ENCODE assay signal across 8 cellular contexts in genomic region chr3:99686955-99687612, GRCh38. TPM values are rescaled to one million over a fixed set of nuclear protein-coding genes. Genes with fewer than 3 reads are reported as not detected.
DNase-seq lines count a peak whose midpoint lies in the region; ATAC-seq, FAIRE-seq and TF ChIP-seq lines count a peak whose summit lies in the region.

No MANE protein-coding gene starts in this region.

- WGBS in K562 (ENCODE audit: insufficient coverage, low coverage, missing lambda C conversion rate): 2% methylated on average over 8 of the region's 8 CpGs

- peak; percentile 77 for FAIRE-seq in K562 (lab: Jason Lieb, UNC)
- peak; percentile 80 for FAIRE-seq in keratinocyte (lab: Jason Lieb, UNC)

- H3K36me3 ChIP-seq in Panc1 (ENCODE audit: control insufficient read depth, insufficient read depth, low read length): no peaks in the 10 kb centered on the region
- H3K36me3 ChIP-seq in K562 (ENCODE audit: control insufficient read depth, insufficient read depth, low read length): no peaks in the 10 kb centered on the region
- no peaks in the 10 kb centered on the region for H3K36me3 ChIP-seq in keratinocyte (ENCODE audit: control insufficient read depth in 2 of 2, extremely low read depth in 1 of 2, insufficient read depth in 2 of 2, low read length in 2 of 2)

- peaks cover 5% of the 10 kb centered on the region for H3K27me3 Mint-ChIP-seq in activated T-helper 1 cell treated with anti-CD3 and anti-CD28 coated beads, Interleukin-12 subunit alpha, Interleukin-12 subunit beta, Interleukin-2, Interleukin-4 antibody, amounts not matched to agents 30 ng/mL and 10 ng/mL and 1 ng/mL, durations not matched to agents 14 hours and 24 hours and 36 hours (ENCODE audit: insufficient read depth)

- intact Hi-C loops in Panc1 (cut with micrococcal nuclease; ENCODE audit: unreplicated experiment) (loop anchor here (2.0 to 5.0 kb wide), 2 partner anchors 188 to 665 kb away; no protein-coding TSS in a partner anchor), K562 (cut with micrococcal nuclease) (no loop called here)
- intact Hi-C loops in activated T-helper 1 cell treated with anti-CD3 and anti-CD28 coated beads, Interleukin-12 subunit alpha, Interleukin-12 subunit beta, Interleukin-2, Interleukin-4 antibody, amounts not matched to agents 30 ng/mL and 10 ng/mL and 1 ng/mL, durations not matched to agents 14 hours and 24 hours and 36 hours (cut with micrococcal nuclease): loop anchor here (1.0 to 5.0 kb wide), 2 partner anchors 188 to 665 kb away; no protein-coding TSS in a partner anchor

- H4K20me1 ChIP-seq in K562 (replicated peaks; ENCODE audit: control insufficient read depth, insufficient read depth, low read length): no peaks in the 10 kb centered on the region
- no peaks in the 10 kb centered on the region for H4K20me1 ChIP-seq in keratinocyte (ENCODE audit: control insufficient read depth, extremely low read depth, insufficient read depth, low read length)

- H3K4me1 ChIP-seq in Panc1 (ENCODE audit: control insufficient read depth, insufficient read depth, low read length) (no peaks in the 10 kb centered on the region), K562 (replicated peaks in 1 of 2; ENCODE audit: control insufficient read depth in 2 of 2, insufficient read depth in 2 of 2, low read length in 2 of 2) (no peaks in the 10 kb centered on the region), keratinocyte (ENCODE audit: control insufficient read depth, extremely low read depth, insufficient read depth, low read length) (no peaks in the 10 kb centered on the region)

- in situ Hi-C loops in Panc1 (cut with HindIII; ENCODE audit: low pct_unique_long_range_greater_than_20kb, low sequenced_read_pairs): no loop called here
- in situ Hi-C loops in K562 (cut with MboI): no loop called here

- H3K27ac ChIP-seq in Panc1 (ENCODE audit: low read length) (no peak overlapping the region), K562 (ENCODE audit: extremely low read depth, low read depth, low read length) (no peak overlapping the region), keratinocyte (ENCODE audit: control insufficient read depth, insufficient read depth, low read length) (no peak overlapping the region)

- H3K27me3 ChIP-seq in Panc1 (ENCODE audit: control insufficient read depth, insufficient read depth, low read length) (peaks cover 13% of the 10 kb centered on the region), K562 (ENCODE audit: control insufficient read depth in 2 of 2, insufficient read depth in 2 of 2, low read length in 2 of 2) (no peaks in the 10 kb centered on the region), keratinocyte (ENCODE audit: control insufficient read depth, extremely low read depth, insufficient read depth, low read length) (no peaks in the 10 kb centered on the region)

- no peaks in the 10 kb centered on the region for H3K9me3 ChIP-seq in Panc1 (ENCODE audit: control insufficient read depth, insufficient read depth, low read depth, low read length)
- no peaks in the 10 kb centered on the region for H3K9me3 ChIP-seq in K562 (replicated peaks; ENCODE audit: control insufficient read depth, insufficient read depth, low read depth, low read length)
- H3K9me3 ChIP-seq in keratinocyte (ENCODE audit: control insufficient read depth, low read depth, low read length): no peaks in the 10 kb centered on the region

- TF ChIP-seq EP300 in K562 (IDR thresholded peaks at IDR 0.05; ENCODE audit: low read length): no peak

- dilution Hi-C loops in keratinocyte (cut with MboI; ENCODE audit: extremely low pct_ligation_motif_present, low sequenced_read_pairs): no loop called here

- H3K27ac Mint-ChIP-seq in activated T-helper 1 cell treated with anti-CD3 and anti-CD28 coated beads, Interleukin-12 subunit alpha, Interleukin-12 subunit beta, Interleukin-2, Interleukin-4 antibody, amounts not matched to agents 30 ng/mL and 10 ng/mL and 1 ng/mL, durations not matched to agents 14 hours and 24 hours and 36 hours: no peak overlapping the region

- H3K4me2 ChIP-seq in K562 (ENCODE audit: insufficient read depth, low read length): no peak overlapping the region
- no peak overlapping the region for H3K4me2 ChIP-seq in keratinocyte (ENCODE audit: control insufficient read depth, extremely low read depth, insufficient read depth, low read depth, low read length)

- peak; percentile 75 for ATAC-seq in GM18498 (IDR thresholded peaks at IDR 0.05; ENCODE audit: unreplicated experiment)
- peak; percentile 52 for ATAC-seq in HG03280 (IDR thresholded peaks at IDR 0.05; ENCODE audit: unreplicated experiment)
- ATAC-seq in Panc1: peak; percentile 84
- peak; percentile 80 for ATAC-seq in K562

- POLR2A ChIA-PET in Panc1 (lab: Charles Lee): no interaction called here
- POLR2A ChIA-PET in K562 (lab: Yijun Ruan, JAX): no interaction called here

- H3K4me3 Mint-ChIP-seq in activated T-helper 1 cell treated with anti-CD3 and anti-CD28 coated beads, Interleukin-12 subunit alpha, Interleukin-12 subunit beta, Interleukin-2, Interleukin-4 antibody, amounts not matched to agents 30 ng/mL and 10 ng/mL and 1 ng/mL, durations not matched to agents 14 hours and 24 hours and 36 hours: no peak overlapping the region

- H3K9ac ChIP-seq in K562 (ENCODE audit: insufficient read depth in 1 of 2, low read depth in 2 of 2, low read length in 2 of 2): no peak overlapping the region
- H3K9ac ChIP-seq in keratinocyte (ENCODE audit: control insufficient read depth, extremely low read depth, insufficient read depth, low read length): no peak overlapping the region

- CTCF ChIA-PET in Panc1 (lab: Charles Lee): interaction anchor here (0.7 kb wide), 1 partner anchor 63 kb away, joined by 3 read pairs; no protein-coding TSS in a partner anchor
- CTCF ChIA-PET in K562 (lab: Yijun Ruan, JAX; ENCODE audit: low intra/inter-chr PET ratio): interaction anchor here (1.0 to 1.1 kb wide), 2 partner anchors 869 to 1648 kb away, joined by 4 read pairs; no protein-coding TSS in a partner anchor

- H2AFZ ChIP-seq in K562 (ENCODE audit: low read depth, low read length) (no peak overlapping the region), keratinocyte (ENCODE audit: control insufficient read depth, low read length) (no peak overlapping the region)

- TF ChIP-seq POLR2A in K562 (conservative IDR thresholded peaks at IDR 0.05): no peak

- peak in 1 of 2 experiments; percentile 53; a peak in 3 of 4 replicates for TF ChIP-seq RAD21 in K562 (CRISPR knock-in tag; conservative IDR thresholded peaks at IDR 0.05 in 1 of 2, IDR thresholded peaks at IDR 0.05 in 1 of 2)

- no peaks in the 10 kb centered on the region for H3K4me1 Mint-ChIP-seq in activated T-helper 1 cell treated with anti-CD3 and anti-CD28 coated beads, Interleukin-12 subunit alpha, Interleukin-12 subunit beta, Interleukin-2, Interleukin-4 antibody, amounts not matched to agents 30 ng/mL and 10 ng/mL and 1 ng/mL, durations not matched to agents 14 hours and 24 hours and 36 hours (ENCODE audit: low read depth)

- H3K9me1 ChIP-seq in K562 (ENCODE audit: control insufficient read depth, insufficient read depth, low read length) (no peaks in the 10 kb centered on the region), keratinocyte (ENCODE audit: control insufficient read depth, extremely low read depth, insufficient read depth, low read length) (no peaks in the 10 kb centered on the region)

- BruUV-seq in Panc1 (replicated peaks; lab: Mats Ljungman, UMichigan) (no TSS peak), K562 (replicated peaks; lab: Mats Ljungman, UMichigan) (no TSS peak)

- TF ChIP-seq CTCF in AG09319 (IDR thresholded peaks at IDR 0.05; ENCODE audit: low read depth, low read length) (peak; percentile 57), Panc1 (IDR thresholded peaks at IDR 0.05) (peak; percentile 91), K562 (IDR thresholded peaks at IDR 0.05 in 2 of 3, conservative IDR thresholded peaks at IDR 0.05 in 1 of 3; ENCODE audit: insufficient read depth in 2 of 3, low read depth in 1 of 3, low read length in 3 of 3) (peak; percentile 46 to 68 (median 62); a peak in 5 of 6 replicates), keratinocyte (optimal IDR thresholded peaks at IDR 0.05 in 1 of 3, IDR thresholded peaks at IDR 0.05 in 1 of 3, conservative IDR thresholded peaks at IDR 0.05 in 1 of 3; ENCODE audit: extremely low read depth in 1 of 3, insufficient read depth in 2 of 3, low read length in 3 of 3) (peak; percentile 65 to 69 (median 68))

- no peaks in the 10 kb centered on the region for H3K79me2 ChIP-seq in K562 (ENCODE audit: control insufficient read depth, insufficient read depth, low read length)
- H3K79me2 ChIP-seq in keratinocyte (ENCODE audit: control insufficient read depth, insufficient read depth, low read length): peaks cover 26% of the 10 kb centered on the region

- H3K9me3 Mint-ChIP-seq in activated T-helper 1 cell treated with anti-CD3 and anti-CD28 coated beads, Interleukin-12 subunit alpha, Interleukin-12 subunit beta, Interleukin-2, Interleukin-4 antibody, amounts not matched to agents 30 ng/mL and 10 ng/mL and 1 ng/mL, durations not matched to agents 14 hours and 24 hours and 36 hours: no peaks in the 10 kb centered on the region

- DNase-seq in AG09319 (ENCODE audit: extremely low read depth, low read depth): peak; percentile 28
- peak; percentile 39 for DNase-seq in Panc1 (ENCODE audit: low read depth, low spot score)
- peak; percentile 22 to 50 (median 27) for DNase-seq in K562 (ENCODE audit: extremely low read depth in 1 of 4, low spot score in 3 of 4)
- DNase-seq in keratinocyte (ENCODE audit: low read depth, low spot score): no peak
- DNase-seq in stimulated activated CD8-positive, alpha-beta memory T cell treated with anti-CD3 and anti-CD28 coated beads, Interleukin-15, amount 100 ng/mL, for 24 hours (ENCODE audit: low read depth): peak; percentile 12
- DNase-seq in activated T-helper 1 cell treated with anti-CD3 and anti-CD28 coated beads, Interleukin-12 subunit alpha, Interleukin-12 subunit beta, Interleukin-2, Interleukin-4 antibody, amounts not matched to agents 30 ng/mL and 10 ng/mL and 1 ng/mL, durations not matched to agents 14 hours and 24 hours and 36 hours (ENCODE audit: low spot score): no peak

- H3K36me3 Mint-ChIP-seq in activated T-helper 1 cell treated with anti-CD3 and anti-CD28 coated beads, Interleukin-12 subunit alpha, Interleukin-12 subunit beta, Interleukin-2, Interleukin-4 antibody, amounts not matched to agents 30 ng/mL and 10 ng/mL and 1 ng/mL, durations not matched to agents 14 hours and 24 hours and 36 hours (ENCODE audit: low read depth): no peaks in the 10 kb centered on the region

- no peak overlapping the region for H3K4me3 ChIP-seq in Panc1 (ENCODE audit: low read depth in 2 of 2, low read length in 2 of 2)
- H3K4me3 ChIP-seq in K562: no peak overlapping the region
- H3K4me3 ChIP-seq in keratinocyte (ENCODE audit: control insufficient read depth in 2 of 3, extremely low read depth in 1 of 3, insufficient read depth in 2 of 3, low read depth in 1 of 3, low read length in 3 of 3): no peak overlapping the region

RNA-seq across cellular contexts. Expression of gene COL8A1, which starts 48.7 kb away (rescaled TPM):
- total RNA-seq in Panc1 (2021; ENCODE audit: unreplicated experiment) (0.13 TPM), K562 (2014; rRNA removed) (not detected in 2 replicates), K562 (2014; rRNA removed; fragmentation: Illumina TruSeq; extraction: Trizol) (not detected in 2 replicates), K562 (2015; rRNA removed; fragmentation: Illumina TruSeq; extraction: Trizol) (not detected in 2 replicates), K562 (2021) (0.07 and 0.16 TPM in 2 replicates)
- not detected for polyA plus RNA-seq in Panc1 (2012; ENCODE audit: insufficient read length)
- total RNA-seq in K562 (2011; cell fraction: chromatin; rRNA removed; ENCODE audit: low replicate concordance): not detected in 2 replicates
- total RNA-seq in K562 (2011; cell fraction: nucleolus; rRNA removed): not detected in 2 replicates
- not detected in 2 replicates for total RNA-seq in K562 (2011; cell fraction: nucleoplasm; rRNA removed)
- polyA plus RNA-seq in K562 (2011; rRNA removed) (not detected in 2 replicates), K562 (2014; fragmentation: Illumina TruSeq; extraction: Trizol) (not detected in 2 replicates), K562 (2014; fragmentation: Nextera tagmentation; extraction: Ambion mirVana) (not detected), K562 (2014; rRNA removed) (not detected in 2 replicates), keratinocyte (98.8 to 180 TPM (median 102 TPM) in 3 replicates)
- 0.03 TPM in 1 of 2 replicates, not detected in the other for polyA plus RNA-seq in K562 (2011; cell fraction: cytosol; rRNA removed)
- polyA plus RNA-seq in K562 (2011; cell fraction: nucleus; rRNA removed): not detected in 2 replicates
- polyA plus RNA-seq in K562 (2012): 0.03 TPM in 1 of 2 replicates, not detected in the other
- not detected in 2 replicates for polyA minus RNA-seq in K562 (2011; rRNA and poly(A)+ RNA removed)
- polyA minus RNA-seq in K562 (2011; cell fraction: cytosol; rRNA and poly(A)+ RNA removed): not detected in 2 replicates
- not detected in 2 replicates for polyA minus RNA-seq in K562 (2011; cell fraction: nucleus; rRNA and poly(A)+ RNA removed)
- polyA plus RNA-seq in keratinocyte (2011; ENCODE audit: low read depth): 12.5 TPM
- polyA plus RNA-seq in keratinocyte (2011; cell fraction: cytosol; rRNA removed): 27.9 and 31.0 TPM in 2 replicates
- 202 and 239 TPM in 2 replicates for polyA plus RNA-seq in keratinocyte (2011; cell fraction: nucleus; rRNA removed)
- polyA plus RNA-seq in keratinocyte (2012; ENCODE audit: low replicate concordance): 18.4 and 115 TPM in 2 replicates
- polyA minus RNA-seq in keratinocyte: 199 to 251 TPM (median 214 TPM) in 3 replicates
- 59.1 TPM for polyA minus RNA-seq in keratinocyte (2011; cell fraction: cytosol; rRNA and poly(A)+ RNA removed)
- 197 and 453 TPM in 2 replicates for polyA minus RNA-seq in keratinocyte (2011; cell fraction: nucleus; rRNA and poly(A)+ RNA removed)
- 0.08 TPM in 1 of 2 replicates, not detected in the other for total RNA-seq in activated T-helper 1 cell treated with anti-CD3 and anti-CD28 coated beads, Interleukin-12 subunit alpha, Interleukin-12 subunit beta, Interleukin-2, Interleukin-4 antibody, amounts not matched to agents 30 ng/mL and 10 ng/mL and 1 ng/mL, durations not matched to agents 14 hours and 24 hours and 36 hours

Comparison
In these comparisons a context has a peak if more than half of its experiments do, and no peak if none do; other contexts are left out.
1. DNase-seq: peak in AG09319 (single experiment), Panc1 (single experiment), K562 (4 of 4) and stimulated activated CD8-positive, alpha-beta memory T cell treated with anti-CD3 and anti-CD28 coated beads, Interleukin-15, amount 100 ng/mL, for 24 hours (single experiment); none in keratinocyte (single experiment) and activated T-helper 1 cell treated with anti-CD3 and anti-CD28 coated beads, Interleukin-12 subunit alpha, Interleukin-12 subunit beta, Interleukin-2, Interleukin-4 antibody, amounts not matched to agents 30 ng/mL and 10 ng/mL and 1 ng/mL, durations not matched to agents 14 hours and 24 hours and 36 hours (single experiment).
2. Peak in every context shown above with its lines, with median percentiles within 50 percentile points of each other: CTCF ChIP-seq and ATAC-seq.